Comparison of ENCODE assay signal across 13 cellular contexts in genomic region chr21:38756746-38757145, GRCh38. TPM values are rescaled to one million over a fixed set of nuclear protein-coding genes. Genes with fewer than 3 reads are reported as not detected.
DNase-seq lines count a peak whose midpoint lies in the region; ATAC-seq and TF ChIP-seq lines count a peak whose summit lies in the region.
"Had no signal": no experiment of that assay in that cellular context is flagged by ENCODE, and none has a peak within 500 bp of the region (broad histone marks: within the 10 kb centered on the region; RNA-seq: fewer than 3 reads in every experiment).

No MANE protein-coding gene starts in this region.

- H3K27ac ChIP-seq in HL-60 (replicated peaks) (peak overlapping the region; percentile 91), ascending aorta (peak overlapping the region; percentile 77 to 92), upper lobe of right lung (peak overlapping the region; percentile 73)

- ATAC-seq in upper lobe of right lung (no peak), GM21529 (IDR thresholded peaks at IDR 0.05; ENCODE audit: unreplicated experiment) (no peak), GM19397 (IDR thresholded peaks at IDR 0.05; ENCODE audit: unreplicated experiment) (no peak), HG02938 (IDR thresholded peaks at IDR 0.05; ENCODE audit: unreplicated experiment) (no peak)

- H3K27me3 ChIP-seq in HL-60 (ENCODE audit: insufficient read depth, poor library complexity, severe bottlenecking) (no peaks in the 10 kb centered on the region), ascending aorta (no peaks in the 10 kb centered on the region), kidney epithelial cell (ENCODE audit: control insufficient read depth, insufficient read depth, low read length) (no peaks in the 10 kb centered on the region), upper lobe of right lung (no peaks in the 10 kb centered on the region)

- TF ChIP-seq CTCF in HL-60 (IDR thresholded peaks at IDR 0.05; ENCODE audit: insufficient read depth, low read length) = no peak
- no peak for TF ChIP-seq CTCF in ascending aorta (IDR thresholded peaks at IDR 0.05)
- TF ChIP-seq CTCF in kidney epithelial cell (IDR thresholded peaks at IDR 0.05; ENCODE audit: insufficient read depth, low read length, poor library complexity, severe bottlenecking) = no peak
- TF ChIP-seq CTCF in upper lobe of right lung (IDR thresholded peaks at IDR 0.05) = no peak

- DNase-seq in HL-60 (ENCODE audit: low read depth in 1 of 2, low spot score in 1 of 2) (no peak), ascending aorta (ENCODE audit: low spot score in 2 of 2) (no peak), kidney epithelial cell (ENCODE audit: low read depth) (peak; percentile 39), upper lobe of right lung (no peak)
- DNase-seq: activated CD4-positive, CD25-positive, alpha-beta regulatory T cell treated with anti-CD3 and anti-CD28 coated beads, Interleukin-2, amount 50 U/mL, for 72 hours; activated T-cell treated with anti-CD3 and anti-CD28 coated beads, Interleukin-2, amount 50 U/mL, for 48 hours; DMS 273 treated with DMSO at 0.1 percent for 48 hours; effector memory CD8-positive, alpha-beta T cell; NCI-H1930 had no signal

- H3K4me1 ChIP-seq in ascending aorta = peaks cover 41 to 84% of the 10 kb centered on the region in 2 donors
- H3K4me1 ChIP-seq in upper lobe of right lung = peaks cover 34% of the 10 kb centered on the region
- H3K4me1 ChIP-seq: HAP-1 had no signal

- H3K9me3 ChIP-seq in ascending aorta = no peaks in the 10 kb centered on the region
- H3K9me3 ChIP-seq in upper lobe of right lung = no peaks in the 10 kb centered on the region
- H3K9me3 ChIP-seq: HAP-1 had no signal

- intact Hi-C loops in ascending aorta (cut with DNase I) = loop anchor here (1.0 kb wide), 1 partner anchor 49 kb away; the partner anchor contains the start of gene ETS2
- intact Hi-C loops in upper lobe of right lung (cut with DNase I) = no loop called here

- H3K4me3 ChIP-seq in HL-60 (replicated peaks; ENCODE audit: insufficient read depth, low read length) (no peak overlapping the region), ascending aorta (no peak overlapping the region), kidney epithelial cell (ENCODE audit: low read depth, low read length) (no peak overlapping the region), upper lobe of right lung (no peak overlapping the region)
- H3K4me3 ChIP-seq: HAP-1 had no signal

- no peaks in the 10 kb centered on the region for H3K36me3 ChIP-seq in ascending aorta
- H3K36me3 ChIP-seq in kidney epithelial cell (ENCODE audit: control insufficient read depth, insufficient read depth, low read length) = no peaks in the 10 kb centered on the region
- no peaks in the 10 kb centered on the region for H3K36me3 ChIP-seq in upper lobe of right lung
- H3K36me3 ChIP-seq: HAP-1 had no signal

RNA-seq across cellular contexts. Expression of gene ETS2, which starts 49.0 kb away (rescaled TPM):
- total RNA-seq in ascending aorta (113 TPM), kidney epithelial cell (40.7 and 41.2 TPM in 2 replicates), upper lobe of right lung (195 TPM)
